7 cellular contexts compared by ENCODE assay signal in genomic region chrX:10158279-10158939, GRCh38. TPM values are rescaled to one million over a fixed set of nuclear protein-coding genes. Genes with fewer than 3 reads are reported as not detected.
DNase-seq lines count a peak whose midpoint lies in the region; ATAC-seq and TF ChIP-seq lines count a peak whose summit lies in the region.

No MANE protein-coding gene starts in this region.

- no peaks in the 10 kb centered on the region for H3K36me3 ChIP-seq in upper lobe of left lung

- peaks cover 13% of the 10 kb centered on the region for H3K36me3 Mint-ChIP-seq in brain

- peak overlapping the region; percentile 83 to 96 (median 85) for H3K4me3 Mint-ChIP-seq in brain

- peak overlapping the region in 4 of 5 experiments; percentile 89 to 100 (median 94) for H3K27ac Mint-ChIP-seq in brain

- H3K9me3 Mint-ChIP-seq in brain = peaks cover 0 to 6% (median 0%) of the 10 kb centered on the region in 5 experiments

- H3K4me1 Mint-ChIP-seq in brain = peaks cover 72% of the 10 kb centered on the region

- TF ChIP-seq CTCF in brain (conservative IDR thresholded peaks at IDR 0.05) = no peak
- TF ChIP-seq CTCF in upper lobe of left lung (IDR thresholded peaks at IDR 0.05) = no peak

- H3K4me1 ChIP-seq in upper lobe of left lung = peaks cover 0 to 16% (median 2%) of the 10 kb centered on the region in 4 donors

- no peak for TF ChIP-seq POLR2A in upper lobe of left lung (IDR thresholded peaks at IDR 0.05)

- no peak for TF ChIP-seq EP300 in upper lobe of left lung (IDR thresholded peaks at IDR 0.05)

- 44 to 45% methylated on average over 7 to 59 of the region's 60 CpGs for WGBS in upper lobe of left lung, 2 donors

- H3K27me3 ChIP-seq in upper lobe of left lung = peaks cover 0 to 6% (median 0%) of the 10 kb centered on the region in 4 donors

- peak; percentile 78 for ATAC-seq in GM19351 (IDR thresholded peaks at IDR 0.05; ENCODE audit: unreplicated experiment)
- peak in 1 of 2 donors; percentile 62 for ATAC-seq in upper lobe of left lung (ENCODE audit: low FRiP score in 2 of 2)
- ATAC-seq in HG03135 (IDR thresholded peaks at IDR 0.05; ENCODE audit: unreplicated experiment) = no peak

- no peak overlapping the region for H3K27ac ChIP-seq in upper lobe of left lung

- H3K4me3 ChIP-seq in upper lobe of left lung = peak overlapping the region in 3 of 4 donors; percentile 28 to 44 (median 39)

- DNase-seq in NCI-H1092 (lab: John Stamatoyannopoulos, UW) = peak; percentile 50
- DNase-seq in left kidney (ENCODE audit: low read depth, low spot score) = peak; percentile 69
- peak in 1 of 2 donors; percentile 90 for DNase-seq in upper lobe of left lung
- no peak for DNase-seq in NOMO-1 (lab: John Stamatoyannopoulos, UW; ENCODE audit: unreplicated experiment in 2 of 2)

- H3K9me3 ChIP-seq in upper lobe of left lung = no peaks in the 10 kb centered on the region

- H3K27me3 Mint-ChIP-seq in brain = peaks cover 18% of the 10 kb centered on the region

RNA-seq across cellular contexts. Expression of gene CLCN4, which starts 1.6 kb away (rescaled TPM):
- 22.2 TPM for polyA plus RNA-seq in brain (ENCODE audit: insufficient read depth, low read depth, low replicate concordance)
- total RNA-seq in upper lobe of left lung = 10 to 100 TPM in 3 of 6 donors, 1 to 10 TPM in 3; 5.2 to 26.3 (median 11.7) TPM

Comparison
In these comparisons a context has a peak if more than half of its experiments do, and no peak if none do; other contexts are left out.
1. DNase-seq: peak in NCI-H1092 (single experiment) and left kidney (single experiment); none in NOMO-1 (0 of 2).